ENCODE assay signal across 8 cellular contexts in the genomic region with DNA sequence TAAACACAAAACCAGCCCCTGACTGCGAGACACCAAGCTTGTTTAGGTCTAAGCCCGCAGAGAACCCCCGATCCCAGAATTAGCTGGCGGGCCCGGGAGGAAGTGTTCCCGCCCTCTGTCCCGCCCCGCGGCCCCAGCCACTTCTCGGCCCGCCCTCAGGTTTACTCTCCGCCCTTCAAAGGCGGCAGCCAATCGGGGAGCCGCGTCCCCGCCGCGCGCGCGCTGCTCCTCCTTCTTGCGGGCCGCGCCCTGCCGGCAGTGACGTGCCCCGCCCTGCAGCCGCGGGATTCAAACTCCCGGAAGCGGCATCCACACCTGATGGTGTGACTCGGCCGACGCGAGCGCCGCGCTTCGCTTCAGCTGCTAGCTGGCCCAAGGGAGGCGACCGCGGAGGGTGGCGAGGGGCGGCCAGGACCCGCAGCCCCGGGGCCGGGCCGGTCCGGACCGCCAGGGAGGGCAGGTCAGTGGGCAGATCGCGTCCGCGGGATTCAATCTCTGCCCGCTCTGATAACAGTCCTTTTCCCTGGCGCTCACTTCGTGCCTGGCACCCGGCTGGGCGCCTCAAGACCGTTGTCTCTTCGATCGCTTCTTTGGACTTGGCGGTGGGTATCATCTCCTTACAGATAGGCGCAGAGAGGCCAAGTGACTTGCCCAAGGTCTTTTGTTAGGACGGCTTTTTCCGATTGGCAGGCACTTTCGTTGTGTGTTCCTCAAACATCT. TPM values are rescaled to one million over a fixed set of nuclear protein-coding genes. Genes with fewer than 3 reads are reported as not detected.
DNase-seq lines count a peak whose midpoint lies in the region; ATAC-seq, FAIRE-seq and TF ChIP-seq lines count a peak whose summit lies in the region.

A gene (plus strand): TSS at position 291 of the 720 bp plus-strand sequence. CDS start 3,440 bp downstream, outside the sequence.

- WGBS in spleen, 5 donors = 1 to 2% (median 1%) methylated on average over 36 to 68 of the region's 68 CpGs

- peaks cover 0 to 35% (median 15%) of the 10 kb centered on the region in 6 donors for H3K4me1 ChIP-seq in spleen

- H3K27me3 Mint-ChIP-seq in immature natural killer cell (ENCODE audit: low read depth in 3 of 3) = peaks cover 0 to 3% (median 2%) of the 10 kb centered on the region in 3 donors

- H3K9me3 ChIP-seq in AG04450 (ENCODE audit: control insufficient read depth, insufficient read depth, low read length) = no peaks in the 10 kb centered on the region
- H3K9me3 ChIP-seq in WERI-Rb-1 (ENCODE audit: severe bottlenecking) = no peaks in the 10 kb centered on the region
- no peaks in the 10 kb centered on the region for H3K9me3 ChIP-seq in spleen

- no peak for DNase-seq in AG04450 (ENCODE audit: low read depth, low spot score)
- DNase-seq in NCI-H2227 treated with DMSO at 0.1 percent for 48 hours (lab: John Stamatoyannopoulos, UW) = peak; percentile 82
- peak; percentile 97 for DNase-seq in WERI-Rb-1
- peak; percentile 85 for DNase-seq in bronchial epithelial cell (ENCODE audit: low read depth)
- DNase-seq in immature natural killer cell = peak; percentile 94
- DNase-seq in spleen = peak; percentile 99

- H3K36me3 ChIP-seq in WERI-Rb-1 = peaks cover 11% of the 10 kb centered on the region
- H3K36me3 ChIP-seq in bronchial epithelial cell (ENCODE audit: control insufficient read depth, insufficient read depth, low read length) = no peaks in the 10 kb centered on the region
- no peaks in the 10 kb centered on the region for H3K36me3 ChIP-seq in spleen

- no peak for FAIRE-seq in bronchial epithelial cell (lab: Jason Lieb, UNC)

- no peak for TF ChIP-seq CTCF in AG04450 (IDR thresholded peaks at IDR 0.05; ENCODE audit: low read depth, low read length)
- no peak for TF ChIP-seq CTCF in WERI-Rb-1 (IDR thresholded peaks at IDR 0.05; ENCODE audit: low read depth, low read length)
- TF ChIP-seq CTCF in bronchial epithelial cell (IDR thresholded peaks at IDR 0.05; ENCODE audit: insufficient read depth, low read length, severe bottlenecking) = no peak
- peak in 6 of 11 experiments; percentile 3 to 43 (median 25) for TF ChIP-seq CTCF in spleen (IDR thresholded peaks at IDR 0.05 in 8 of 11, conservative IDR thresholded peaks at IDR 0.05 in 3 of 11)

- CTCF ChIA-PET in AG04450 (lab: Charles Lee) = interaction anchor here (0.6 to 4.0 kb wide), 6 partner anchors 8 to 184 kb away, joined by 3 to 30 read pairs (median 4); a partner anchor contains a TSS

- POLR2A ChIA-PET in AG04450 (lab: Yijun Ruan, JAX) = interaction anchor here (0.6 to 1.0 kb wide), 4 partner anchors 11 to 144 kb away, joined by 3 to 11 read pairs (median 3); a partner anchor contains a TSS

- peaks cover 14 to 16% of the 10 kb centered on the region in 2 donors for H3K4me1 Mint-ChIP-seq in immature natural killer cell

- peak within 1 kb of the TSS; percentile 89 to 93 (median 92) for H3K4me3 Mint-ChIP-seq in immature natural killer cell

- peak within 1 kb of the TSS; percentile 25 to 91 (median 76) for H3K27ac Mint-ChIP-seq in immature natural killer cell

- ATAC-seq in GM18909 (IDR thresholded peaks at IDR 0.05; ENCODE audit: poor library complexity, unreplicated experiment) (peak; percentile 99), HG03159 (IDR thresholded peaks at IDR 0.05; ENCODE audit: unreplicated experiment) (peak; percentile 97)

- intact Hi-C loops in spleen (cut with DNase I; ENCODE audit: low total_unique reads) = no loop called here

- no peak for TF ChIP-seq POLR2A in spleen (IDR thresholded peaks at IDR 0.05)

- peak within 1 kb of the TSS; percentile 82 for H3K4me3 ChIP-seq in AG04450 (ENCODE audit: low read depth, low read length)
- peak within 1 kb of the TSS; percentile 79 for H3K4me3 ChIP-seq in WERI-Rb-1 (ENCODE audit: low read depth, low read length)
- H3K4me3 ChIP-seq in bronchial epithelial cell (ENCODE audit: low read depth, low read length) = peak within 1 kb of the TSS; percentile 63
- peak within 1 kb of the TSS; percentile 54 to 83 (median 75) for H3K4me3 ChIP-seq in spleen

- H3K9me3 Mint-ChIP-seq in immature natural killer cell = no peaks in the 10 kb centered on the region

- H3K36me3 Mint-ChIP-seq in immature natural killer cell = no peaks in the 10 kb centered on the region

- no peaks in the 10 kb centered on the region for H3K27me3 ChIP-seq in AG04450 (ENCODE audit: control insufficient read depth, insufficient read depth, low read length)
- no peaks in the 10 kb centered on the region for H3K27me3 ChIP-seq in WERI-Rb-1 (ENCODE audit: insufficient read depth, low read depth, severe bottlenecking)
- H3K27me3 ChIP-seq in bronchial epithelial cell (ENCODE audit: control insufficient read depth, insufficient read depth, low read length) = no peaks in the 10 kb centered on the region
- no peaks in the 10 kb centered on the region for H3K27me3 ChIP-seq in spleen (replicated peaks in 1 of 7)

- peak within 1 kb of the TSS; percentile 39 for H3K27ac ChIP-seq in AG04450 (ENCODE audit: low read depth, low read length)
- peak within 1 kb of the TSS; percentile 86 for H3K27ac ChIP-seq in WERI-Rb-1
- peak within 1 kb of the TSS in 5 of 8 donors; percentile 27 to 78 (median 63) for H3K27ac ChIP-seq in spleen

RNA-seq across cellular contexts. Expression of the gene that starts here (rescaled TPM):
- 10.0 and 16.3 TPM in 2 replicates for polyA plus RNA-seq in AG04450 (2011; rRNA removed)
- polyA minus RNA-seq in AG04450 (2011; rRNA and poly(A)+ RNA removed) = 2.4 and 5.7 TPM in 2 replicates
- 0.53 and 2.0 TPM in 2 replicates for total RNA-seq in bronchial epithelial cell
- under 1 TPM in 2 of 3 donors, not detected in 1; 0.39 to 0.83 TPM for polyA plus RNA-seq in immature natural killer cell
- 1 to 10 TPM in 6 of 7 donors, under 1 TPM in 1; 0.95 to 6.6 (median 2.8) TPM for total RNA-seq in spleen
- 1 to 10 TPM; 1.0 to 6.1 (median 4.2) TPM for polyA plus RNA-seq in spleen

Comparison
In these comparisons a context has a peak if more than half of its experiments do, and no peak if none do; other contexts are left out.
1. Peak in DNase-seq in immature natural killer cell; RNA of the gene not detected or under 1 TPM.
2. CTCF ChIP-seq: peak in spleen (6 of 11); none in AG04450 (single experiment), WERI-Rb-1 (single experiment) and bronchial epithelial cell (single experiment).
3. Peak in every context shown above with its lines, with median percentiles within 50 percentile points of each other: H3K27ac ChIP-seq and H3K4me3 ChIP-seq.